Comparison of ENCODE assay signal across 24 cellular contexts in the genomic region with DNA sequence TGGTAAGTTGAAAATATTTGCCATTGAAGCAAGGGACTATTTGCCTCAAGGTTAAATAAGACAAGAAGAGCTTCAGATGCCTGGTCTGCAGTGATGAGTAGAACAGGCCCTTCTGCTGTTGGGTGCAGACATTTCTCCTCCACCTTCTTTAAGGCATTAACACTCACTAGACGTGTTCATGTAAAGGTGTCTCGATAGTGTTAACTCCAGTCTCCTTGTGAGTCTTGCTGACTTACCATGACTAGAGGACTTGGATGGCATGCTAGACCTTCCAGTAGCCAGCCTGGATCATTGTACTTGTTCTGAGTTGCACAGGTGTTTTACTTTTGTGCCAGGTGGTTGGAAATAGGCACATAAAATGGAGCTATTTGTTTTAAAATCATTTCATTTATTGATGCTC. TPM values are rescaled to one million over a fixed set of nuclear protein-coding genes. Genes with fewer than 3 reads are reported as not detected.
DNase-seq lines count a peak whose midpoint lies in the region; ATAC-seq and TF ChIP-seq lines count a peak whose summit lies in the region.
"Had no signal": no experiment of that assay in that cellular context is flagged by ENCODE, and none has a peak within 500 bp of the region (broad histone marks: within the 10 kb centered on the region; RNA-seq: fewer than 3 reads in every experiment).

No MANE protein-coding gene starts in this region.

- H2BK5ac ChIP-seq in mesendoderm (ENCODE audit: low read length) = peak overlapping the region; percentile 49

- H3K36me3 ChIP-seq in A673 (ENCODE audit: insufficient read depth, low read length, poor library complexity, severe bottlenecking) (no peaks in the 10 kb centered on the region), mammary epithelial cell (ENCODE audit: insufficient read depth, low read length) (no peaks in the 10 kb centered on the region), mesendoderm (ENCODE audit: control insufficient read depth, insufficient read depth, low read length) (no peaks in the 10 kb centered on the region), aorta (ENCODE audit: control insufficient read depth in 1 of 2, insufficient read depth in 2 of 2, low read length in 1 of 2) (no peaks in the 10 kb centered on the region)
- H3K36me3 ChIP-seq: right lobe of liver, SJCRH30, suprapubic skin, uterus had no signal

- H3K79me2 ChIP-seq in mammary epithelial cell (ENCODE audit: insufficient read depth, low read length) (no peaks in the 10 kb centered on the region), mesendoderm (ENCODE audit: control insufficient read depth, insufficient read depth, low read length) (no peaks in the 10 kb centered on the region)

- H3K9me3 ChIP-seq in A673 (ENCODE audit: low read depth, low read length, poor library complexity, severe bottlenecking) = no peaks in the 10 kb centered on the region
- H3K9me3 ChIP-seq in mammary epithelial cell (replicated peaks; ENCODE audit: insufficient read depth, low read length) = no peaks in the 10 kb centered on the region
- no peaks in the 10 kb centered on the region for H3K9me3 ChIP-seq in aorta (ENCODE audit: control insufficient read depth, low read length)
- H3K9me3 ChIP-seq: right lobe of liver, SJCRH30, suprapubic skin, uterus had no signal

- H2BK120ac ChIP-seq in mesendoderm (ENCODE audit: low read depth, low read length) = no peak overlapping the region

- peak overlapping the region; percentile 40 for H2AFZ ChIP-seq in mammary epithelial cell (ENCODE audit: low read depth, low read length)

- CTCF ChIA-PET in A673 (lab: Charles Lee) = no interaction called here
- CTCF ChIA-PET in mammary epithelial cell (lab: Charles Lee; ENCODE audit: low non-redundant PET) = no interaction called here

- peak overlapping the region; percentile 31 for H2AK5ac ChIP-seq in mesendoderm (ENCODE audit: low read length)

- POLR2A ChIA-PET in A673 (lab: Charles Lee; ENCODE audit: low non-redundant PET) = no interaction called here

- 7% methylated on average over 2 of the region's 2 CpGs for WGBS in mammary epithelial cell (ENCODE audit: low coverage, missing lambda C conversion rate)
- WGBS in mesendoderm (ENCODE audit: extremely low coverage, insufficient coverage, low lambda C conversion rate) = no CpG with 5 or more reads among the region's 2 CpGs
- WGBS in aorta, 2 donors = 91 to 98% methylated on average over 2 of the region's 2 CpGs

- H3K23ac ChIP-seq in mesendoderm (ENCODE audit: low read length) = no peak overlapping the region

- no peak overlapping the region for H3K4me3 ChIP-seq in A673 (ENCODE audit: low read depth, low read length, poor library complexity, severe bottlenecking)
- no peak overlapping the region for H3K4me3 ChIP-seq in mammary epithelial cell (replicated peaks in 1 of 3; ENCODE audit: insufficient read depth in 1 of 3, low read depth in 2 of 3, low read length in 3 of 3)
- H3K4me3 ChIP-seq in mesendoderm (ENCODE audit: low read length) = no peak overlapping the region
- no peak overlapping the region for H3K4me3 ChIP-seq in aorta (ENCODE audit: low read length in 2 of 2)
- H3K4me3 ChIP-seq: right lobe of liver, SJCRH30, suprapubic skin, uterus had no signal

- H3K56ac ChIP-seq in mesendoderm (ENCODE audit: low read length) = peak overlapping the region; percentile 11

- no peaks in the 10 kb centered on the region for H4K20me1 ChIP-seq in mammary epithelial cell (ENCODE audit: insufficient read depth, low read length)

- H3K18ac ChIP-seq in mesendoderm (ENCODE audit: low read length) = peak overlapping the region; percentile 54

- no peak for TF ChIP-seq CTCF in A673 (conservative IDR thresholded peaks at IDR 0.05; ENCODE audit: low read depth, low read length)
- no peak for TF ChIP-seq CTCF in mammary epithelial cell (conservative IDR thresholded peaks at IDR 0.05 in 1 of 2, IDR thresholded peaks at IDR 0.05 in 1 of 2; ENCODE audit: extremely low read depth in 1 of 2, insufficient read depth in 1 of 2, low read depth in 1 of 2, low read length in 2 of 2)

- H3K9ac ChIP-seq in mammary epithelial cell (ENCODE audit: insufficient read depth, low read length) (no peak overlapping the region), mesendoderm (ENCODE audit: low read length) (no peak overlapping the region)
- H3K9ac ChIP-seq: KMS-11 had no signal

- in situ Hi-C loops in mammary epithelial cell (cut with MboI; ENCODE audit: low sequenced_read_pairs in 2 of 2) = no loop called here

- H3K27me3 ChIP-seq in A673 (replicated peaks; ENCODE audit: insufficient read depth, low read depth, low read length, poor library complexity) (no peaks in the 10 kb centered on the region), mammary epithelial cell (ENCODE audit: insufficient read depth, low read length) (no peaks in the 10 kb centered on the region), mesendoderm (ENCODE audit: insufficient read depth, low read length, poor library complexity) (no peaks in the 10 kb centered on the region), aorta (ENCODE audit: control insufficient read depth in 1 of 2, insufficient read depth in 2 of 2, low read length in 1 of 2) (no peaks in the 10 kb centered on the region)
- H3K27me3 ChIP-seq: right lobe of liver, SJCRH30, suprapubic skin, uterus had no signal

- intact Hi-C loops in A673 (cut with micrococcal nuclease; ENCODE audit: unreplicated experiment) (no loop called here), mammary epithelial cell (cut with micrococcal nuclease) (no loop called here), aorta (cut with DNase I) (loop anchor here (5.0 to 10.0 kb wide), 2 partner anchors 61 to 134 kb away; no protein-coding TSS in a partner anchor)

- dilution Hi-C loops in mammary epithelial cell (cut with HindIII; ENCODE audit: low sequenced_read_pairs) = no loop called here

- H3K27ac ChIP-seq in A673 (ENCODE audit: low read depth, low read length, poor library complexity, severe bottlenecking) = peak overlapping the region; percentile 79
- H3K27ac ChIP-seq in mammary epithelial cell (ENCODE audit: insufficient read depth, low read depth, low read length) = no peak overlapping the region
- H3K27ac ChIP-seq in mesendoderm (ENCODE audit: low read depth, low read length) = no peak overlapping the region
- no peak overlapping the region for H3K27ac ChIP-seq in aorta (ENCODE audit: low read depth in 1 of 2, low read length in 2 of 2)
- H3K27ac ChIP-seq: KMS-11, right lobe of liver, SJCRH30, suprapubic skin, uterus, VCaP had no signal

- no peak overlapping the region for H4K8ac ChIP-seq in mesendoderm (ENCODE audit: low read depth, low read length)

- no peaks in the 10 kb centered on the region for H3K79me1 ChIP-seq in mesendoderm (ENCODE audit: low read length)

- H3K4me2 ChIP-seq in mammary epithelial cell (ENCODE audit: insufficient read depth, low read depth, low read length) = peak overlapping the region; percentile 26
- H3K4me2 ChIP-seq in mesendoderm (ENCODE audit: low read length) = no peak overlapping the region
- H3K4me2 ChIP-seq: KMS-11 had no signal

- no peak overlapping the region for H2BK15ac ChIP-seq in mesendoderm (replicated peaks; ENCODE audit: low read depth)

- BruUV-seq in A673 (replicated peaks; lab: Mats Ljungman, UMichigan) = no TSS peak
- BruUV-seq in mammary epithelial cell (replicated peaks; lab: Mats Ljungman, UMichigan) = no TSS peak

- DNase-seq in A673 (ENCODE audit: low spot score) = no peak
- DNase-seq in M059J (ENCODE audit: low read depth) = peak; percentile 10
- DNase-seq in mammary epithelial cell = peak; percentile 79
- peak; percentile 50 for DNase-seq in mesendoderm
- no peak for DNase-seq in activated T-cell treated with anti-CD3 and anti-CD28 coated beads for 4 hours
- DNase-seq in aorta = no peak
- no peak for DNase-seq in stimulated activated CD4-positive, alpha-beta T cell treated with anti-CD3 and anti-CD28 coated beads, Interleukin-2, amount 100 ng/mL, for 48 hours
- no peak for DNase-seq in globus pallidus (ENCODE audit: low spot score)
- DNase-seq: activated CD8-positive, alpha-beta memory T cell treated with anti-CD3 and anti-CD28 coated beads, Interleukin-2, amount 50 U/mL, for 4 hours; activated effector memory CD4-positive, alpha-beta T cell treated with anti-CD3 and anti-CD28 coated beads, Interleukin-2, amount 50 U/mL, for 16 hours; activated naive CD8-positive, alpha-beta T cell treated with anti-CD3 and anti-CD28 coated beads, Interleukin-2, amount 50 U/mL, for 24 hours; DMS153; kidney glomerular epithelial cell; mesenchymal stem cell; naive B cell; NCI-H1092 treated with DMSO at 0.1 percent for 48 hours; NCI-H2081 treated with DMSO at 0.1 percent for 48 hours; right lobe of liver; SJCRH30; stimulated activated CD4-positive, alpha-beta T cell treated with anti-CD3 and anti-CD28 coated beads, Interleukin-15, amount 100 ng/mL, for 24 hours; uterus had no signal

- H3K4me1 ChIP-seq in A673 (ENCODE audit: insufficient read depth, low read length, poor library complexity, severe bottlenecking) (peaks cover 45% of the 10 kb centered on the region), mammary epithelial cell (ENCODE audit: insufficient read depth, low read length) (peaks cover 13% of the 10 kb centered on the region), mesendoderm (ENCODE audit: control insufficient read depth, low read depth, low read length) (peaks cover 9% of the 10 kb centered on the region), aorta (ENCODE audit: control insufficient read depth in 1 of 2, insufficient read depth in 2 of 2, low read length in 2 of 2) (peaks cover 0 to 7% of the 10 kb centered on the region in 2 donors)
- H3K4me1 ChIP-seq: SJCRH30, suprapubic skin, uterus had no signal

- no peak overlapping the region for H4K5ac ChIP-seq in mesendoderm (ENCODE audit: low read length)

- ATAC-seq in aorta (ENCODE audit: low FRiP score) = no peak
- ATAC-seq: activated naive CD8-positive, alpha-beta T cell treated with anti-CD3 and anti-CD28 coated beads, Interleukin-2, amount 50 U/mL, for 24 hours had no signal

- H3K4ac ChIP-seq in mesendoderm (ENCODE audit: low read depth, low read length) = peak overlapping the region; percentile 27

RNA-seq across cellular contexts. Expression of a gene that starts 15.4 kb away (rescaled TPM):
- total RNA-seq in A673 (2021) = 618 and 627 TPM in 2 replicates
- total RNA-seq in M059J (2014; rRNA removed; shearing (Covaris generic)) = 6.2 and 9.6 TPM in 2 replicates
- total RNA-seq in mammary epithelial cell = 10 to 100 TPM; 18.8 to 50.7 TPM
- polyA plus RNA-seq in mammary epithelial cell = 54.6 TPM
- polyA minus RNA-seq in mammary epithelial cell = 55.8 TPM
- polyA plus RNA-seq in mesendoderm (2013, experiment 1 of 2) = 3.5 TPM
- 3.6 TPM for polyA plus RNA-seq in mesendoderm (2013, experiment 2 of 2)
- total RNA-seq in aorta = 10 to 100 TPM; 36.2 to 98.8 TPM
- 100 to 1,000 TPM; 153 to 180 TPM for polyA plus RNA-seq in aorta

Comparison
In these comparisons a context has a peak if more than half of its experiments do, and no peak if none do; other contexts are left out.
1. DNase-seq: peak in M059J (single experiment), mammary epithelial cell (single experiment) and mesendoderm (single experiment); none in A673 (single experiment), activated T-cell treated with anti-CD3 and anti-CD28 coated beads for 4 hours (single experiment), aorta (0 of 2), stimulated activated CD4-positive, alpha-beta T cell treated with anti-CD3 and anti-CD28 coated beads, Interleukin-2, amount 100 ng/mL, for 48 hours (0 of 2) and globus pallidus (single experiment).
2. intact Hi-C loops: an anchor here in aorta (5.0 to 10.0 kb wide); none called in A673 and mammary epithelial cell.